ENCODE assay signal across 10 cellular contexts in genomic region chr1:12424150-12424549, GRCh38.
DNase-seq lines count a peak whose midpoint lies in the region; TF ChIP-seq lines count a peak whose summit lies in the region.
"Had no signal": no experiment of that assay in that cellular context is flagged by ENCODE, and none has a peak within 500 bp of the region (broad histone marks: within the 10 kb centered on the region; RNA-seq: fewer than 3 reads in every experiment).

No MANE protein-coding gene starts in this region.

- DNase-seq in GM04503 (ENCODE audit: low read depth): peak; percentile 65
- no peak for DNase-seq in activated naive CD8-positive, alpha-beta T cell treated with anti-CD3 and anti-CD28 coated beads for 36 hours
- DNase-seq in fibroblast of the aortic adventitia (ENCODE audit: low read depth): peak; percentile 91
- no peak for DNase-seq in activated naive CD4-positive, alpha-beta T cell treated with anti-CD3 and anti-CD28 coated beads, Interleukin-2, amount 10 ng/mL, durations not matched to agents 7 days and 5 days
- no peak for DNase-seq in NCI-H1092 treated with DMSO at 0.1 percent for 48 hours (lab: John Stamatoyannopoulos, UW)
- DNase-seq in KBM-7: no peak
- no peak for DNase-seq in midbrain (lab: John Stamatoyannopoulos, UW)
- DNase-seq: central memory CD4-positive, alpha-beta T cell had no signal

- H3K9ac ChIP-seq in skeletal muscle satellite cell (ENCODE audit: low read depth, low read length): no peak overlapping the region

- no peaks in the 10 kb centered on the region for H3K9me3 ChIP-seq in skeletal muscle satellite cell (replicated peaks; ENCODE audit: low read length)

- H3K27ac Mint-ChIP-seq in activated naive CD8-positive, alpha-beta T cell treated with anti-CD3 and anti-CD28 coated beads for 36 hours: peak overlapping the region; percentile 46
- no peak overlapping the region for H3K27ac Mint-ChIP-seq in activated naive CD4-positive, alpha-beta T cell treated with anti-CD3 and anti-CD28 coated beads, Interleukin-2, amount 10 ng/mL, durations not matched to agents 7 days and 5 days

- H3K4me3 ChIP-seq in fibroblast of the aortic adventitia (ENCODE audit: low read depth, low read length) (no peak overlapping the region), skeletal muscle satellite cell (ENCODE audit: low read length) (no peak overlapping the region)
- H3K4me3 ChIP-seq: skin epidermis had no signal

- peak overlapping the region; percentile 26 for H3K4me2 ChIP-seq in skeletal muscle satellite cell (ENCODE audit: low read length)

- in situ Hi-C loops in KBM-7 (cut with MboI; ENCODE audit: low pct_unique_long_range_greater_than_20kb, low sequenced_read_pairs): no loop called here

- no peaks in the 10 kb centered on the region for H3K9me3 Mint-ChIP-seq in activated naive CD8-positive, alpha-beta T cell treated with anti-CD3 and anti-CD28 coated beads for 36 hours
- no peaks in the 10 kb centered on the region for H3K9me3 Mint-ChIP-seq in activated naive CD4-positive, alpha-beta T cell treated with anti-CD3 and anti-CD28 coated beads, Interleukin-2, amount 10 ng/mL, durations not matched to agents 7 days and 5 days

- peaks cover 13% of the 10 kb centered on the region for H3K36me3 ChIP-seq in skeletal muscle satellite cell (ENCODE audit: insufficient read depth, low read length)

- no peaks in the 10 kb centered on the region for H3K27me3 Mint-ChIP-seq in activated naive CD8-positive, alpha-beta T cell treated with anti-CD3 and anti-CD28 coated beads for 36 hours
- H3K27me3 Mint-ChIP-seq in activated naive CD4-positive, alpha-beta T cell treated with anti-CD3 and anti-CD28 coated beads, Interleukin-2, amount 10 ng/mL, durations not matched to agents 7 days and 5 days: no peaks in the 10 kb centered on the region

- no peaks in the 10 kb centered on the region for H3K27me3 ChIP-seq in skeletal muscle satellite cell (ENCODE audit: control insufficient read depth, insufficient read depth, low read length)

- CTCF ChIA-PET in activated naive CD4-positive, alpha-beta T cell treated with anti-CD3 and anti-CD28 coated beads, Interleukin-2, amount 10 ng/mL, durations not matched to agents 7 days and 5 days (lab: Charles Lee): no interaction called here

- H3K36me3 Mint-ChIP-seq in activated naive CD8-positive, alpha-beta T cell treated with anti-CD3 and anti-CD28 coated beads for 36 hours: peaks cover 44% of the 10 kb centered on the region
- H3K36me3 Mint-ChIP-seq in activated naive CD4-positive, alpha-beta T cell treated with anti-CD3 and anti-CD28 coated beads, Interleukin-2, amount 10 ng/mL, durations not matched to agents 7 days and 5 days: peaks cover 44% of the 10 kb centered on the region

- peaks cover 17% of the 10 kb centered on the region for H3K4me1 ChIP-seq in skeletal muscle satellite cell (ENCODE audit: control insufficient read depth, insufficient read depth, low read length)

- no peak overlapping the region for H3K4me3 Mint-ChIP-seq in activated naive CD8-positive, alpha-beta T cell treated with anti-CD3 and anti-CD28 coated beads for 36 hours
- H3K4me3 Mint-ChIP-seq in activated naive CD4-positive, alpha-beta T cell treated with anti-CD3 and anti-CD28 coated beads, Interleukin-2, amount 10 ng/mL, durations not matched to agents 7 days and 5 days: no peak overlapping the region

- no peak for TF ChIP-seq CTCF in fibroblast of the aortic adventitia (IDR thresholded peaks at IDR 0.05; ENCODE audit: insufficient read depth, low read length)

- peaks cover 55% of the 10 kb centered on the region for H3K4me1 Mint-ChIP-seq in activated naive CD8-positive, alpha-beta T cell treated with anti-CD3 and anti-CD28 coated beads for 36 hours
- peaks cover 23% of the 10 kb centered on the region for H3K4me1 Mint-ChIP-seq in activated naive CD4-positive, alpha-beta T cell treated with anti-CD3 and anti-CD28 coated beads, Interleukin-2, amount 10 ng/mL, durations not matched to agents 7 days and 5 days

Comparison
In these comparisons a context has a peak if more than half of its experiments do, and no peak if none do; other contexts are left out.
1. DNase-seq: peak in GM04503 (single experiment) and fibroblast of the aortic adventitia (single experiment); none in activated naive CD8-positive, alpha-beta T cell treated with anti-CD3 and anti-CD28 coated beads for 36 hours (single experiment), activated naive CD4-positive, alpha-beta T cell treated with anti-CD3 and anti-CD28 coated beads, Interleukin-2, amount 10 ng/mL, durations not matched to agents 7 days and 5 days (single experiment), NCI-H1092 treated with DMSO at 0.1 percent for 48 hours (single experiment), KBM-7 (single experiment) and midbrain (single experiment).